Comparison of ENCODE assay signal across 16 cellular contexts in genomic region chr5:40660751-40661150, GRCh38. TPM values are rescaled to one million over a fixed set of nuclear protein-coding genes. Genes with fewer than 3 reads are reported as not detected.
DNase-seq lines count a peak whose midpoint lies in the region; FAIRE-seq and TF ChIP-seq lines count a peak whose summit lies in the region.
"Had no signal": no experiment of that assay in that cellular context is flagged by ENCODE, and none has a peak within 500 bp of the region (broad histone marks: within the 10 kb centered on the region; RNA-seq: fewer than 3 reads in every experiment).

No MANE protein-coding gene starts in this region.

- DNase-seq in dedifferentiated amniotic fluid mesenchymal stem cell (ENCODE audit: extremely low spot score) (peak; percentile 9), thyroid gland (peak; percentile 60 to 72), NCI-H187 (lab: John Stamatoyannopoulos, UW) (no peak), H54 (ENCODE audit: insufficient read length, low spot score) (no peak), T1000 (lab: John Stamatoyannopoulos, UW) (no peak)
- DNase-seq: C1 segment of cervical spinal cord; CD4-positive, alpha-beta memory T cell; COR-L47; DMS153; EL; GDM1; HFFc6 had no signal

- no peak for FAIRE-seq in H54 (lab: Jason Lieb, UNC)
- FAIRE-seq: GM12878 had no signal

- H3K4me3 ChIP-seq in Loucy (ENCODE audit: low read length, poor library complexity, severe bottlenecking) (no peak overlapping the region), thyroid gland (replicated peaks in 1 of 3) (no peak overlapping the region)
- H3K4me3 ChIP-seq: GM12878, GM23338, HAP-1 had no signal

- H3K27me3 ChIP-seq in Loucy (ENCODE audit: insufficient read depth, low read length, poor library complexity, severe bottlenecking) (no peaks in the 10 kb centered on the region), thyroid gland (no peaks in the 10 kb centered on the region)

- H3K27ac ChIP-seq in thyroid gland: no peak overlapping the region

- intact Hi-C loops in thyroid gland (cut with DNase I): no loop called here

- no peaks in the 10 kb centered on the region for H4K20me1 ChIP-seq in Loucy (ENCODE audit: insufficient read depth, low read length, poor library complexity, severe bottlenecking)

- TF ChIP-seq POLR2A in thyroid gland (IDR thresholded peaks at IDR 0.05): no peak
- TF ChIP-seq POLR2A in H54 (IDR thresholded peaks at IDR 0.05; ENCODE audit: low read depth, low read length): no peak

- H3K4me2 ChIP-seq in Loucy (ENCODE audit: low read depth, low read length, poor library complexity, severe bottlenecking): no peak overlapping the region
- H3K4me2 ChIP-seq: GM23338 had no signal

- no peak overlapping the region for H2AFZ ChIP-seq in Loucy (ENCODE audit: low read length)
- H2AFZ ChIP-seq: GM23338 had no signal

- H3K9me3 ChIP-seq in Loucy (ENCODE audit: insufficient read depth, low read depth, low read length) (no peaks in the 10 kb centered on the region), thyroid gland (no peaks in the 10 kb centered on the region)
- H3K9me3 ChIP-seq: HAP-1 had no signal

- no peaks in the 10 kb centered on the region for H3K9me2 ChIP-seq in Loucy (replicated peaks; ENCODE audit: low read depth, low read length)

- no peak for TF ChIP-seq CTCF in Loucy (conservative IDR thresholded peaks at IDR 0.05; ENCODE audit: low read length)
- no peak for TF ChIP-seq CTCF in thyroid gland (IDR thresholded peaks at IDR 0.05)

- H3F3A ChIP-seq in Loucy (ENCODE audit: low read depth): 0 out of 2 replicates have a peak, but pooled peaks cover 3% of the 10 kb centered on the region

- H3K4me1 ChIP-seq in Loucy (ENCODE audit: insufficient read depth, low read length, poor library complexity, severe bottlenecking) (peaks cover 44% of the 10 kb centered on the region), thyroid gland (no peaks in the 10 kb centered on the region)
- H3K4me1 ChIP-seq: HAP-1 had no signal

- 36 to 45% methylated on average over 2 of the region's 2 CpGs for WGBS in thyroid gland, 2 donors

- H3K36me3 ChIP-seq in Loucy (ENCODE audit: insufficient read depth, low read length): no peaks in the 10 kb centered on the region
- H3K36me3 ChIP-seq in thyroid gland: no peaks in the 10 kb centered on the region
- H3K36me3 ChIP-seq: HAP-1 had no signal

- H3K79me2 ChIP-seq in Loucy (ENCODE audit: insufficient read depth, low read length): no peaks in the 10 kb centered on the region

- H3K9ac ChIP-seq in Loucy (ENCODE audit: low read depth, low read length, poor library complexity, severe bottlenecking): peak overlapping the region; percentile 40

RNA-seq across cellular contexts. Expression of gene PTGER4, which starts 19.0 kb away (rescaled TPM):
- 10 to 100 TPM; 10.9 to 14.3 (median 12.0) TPM for total RNA-seq in thyroid gland

Comparison
In these comparisons a context has a peak if more than half of its experiments do, and no peak if none do; other contexts are left out.
1. DNase-seq: peak in dedifferentiated amniotic fluid mesenchymal stem cell (single experiment) and thyroid gland (2 of 2); none in NCI-H187 (0 of 2), H54 (single experiment) and T1000 (single experiment).